ENCODE assay signal across 20 cellular contexts in the genomic region with DNA sequence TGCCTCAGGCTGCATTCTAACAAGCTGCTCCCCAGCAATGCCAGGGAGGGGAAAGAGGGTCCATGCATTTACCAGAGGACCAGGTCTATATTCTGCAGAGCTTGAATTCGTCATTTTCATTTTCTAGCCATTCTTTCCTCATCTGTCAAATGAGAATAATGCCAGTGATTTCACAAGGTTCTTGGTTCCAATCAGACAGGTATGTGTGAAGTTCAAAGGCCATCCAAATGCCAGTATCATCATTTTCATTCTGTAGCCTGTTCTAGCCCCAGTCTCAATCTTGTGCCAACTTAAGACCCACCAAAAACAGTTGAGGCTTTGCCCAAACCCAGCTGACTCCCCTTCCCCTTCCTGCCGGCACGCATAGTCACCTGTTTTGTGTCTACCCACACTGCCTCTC.
DNase-seq lines count a peak whose midpoint lies in the region; ATAC-seq and TF ChIP-seq lines count a peak whose summit lies in the region.
"Had no signal": no experiment of that assay in that cellular context is flagged by ENCODE, and none has a peak within 500 bp of the region (broad histone marks: within the 10 kb centered on the region; RNA-seq: fewer than 3 reads in every experiment).

No MANE protein-coding gene starts in this region.

- intact Hi-C loops in heart right ventricle (cut with DNase I) (no loop called here), cardiac septum (cut with DNase I) (no loop called here), right lobe of liver (cut with DNase I) (no loop called here)

- POLR2A ChIA-PET in WTC11 (lab: Charles Lee) = interaction anchor here (0.6 kb wide), 1 partner anchor 33 kb away, joined by 3 read pairs; no protein-coding TSS in a partner anchor

- no peaks in the 10 kb centered on the region for H3K36me3 Mint-ChIP-seq in WTC11
- no peaks in the 10 kb centered on the region for H3K36me3 Mint-ChIP-seq in osteocyte (ENCODE audit: unreplicated experiment)

- no peak for TF ChIP-seq POLR2A in right lobe of liver (IDR thresholded peaks at IDR 0.05)

- DNase-seq in heart right ventricle = no peak
- no peak for DNase-seq in cardiac septum (ENCODE audit: low spot score)
- no peak for DNase-seq in WTC11 (ENCODE audit: low spot score)
- no peak for DNase-seq in right lobe of liver
- DNase-seq in osteocyte (ENCODE audit: extremely low spot score, unreplicated experiment) = no peak
- no peak for DNase-seq in NCI-H526 (lab: John Stamatoyannopoulos, UW)
- no peak for DNase-seq in AML-193 (lab: John Stamatoyannopoulos, UW)
- DNase-seq: activated CD8-positive, alpha-beta memory T cell treated with anti-CD3 and anti-CD28 coated beads for 24 hours; activated effector memory CD4-positive, alpha-beta T cell treated with Interleukin-2 at 50 U/mL for 16 hours; cortex of kidney; DND-41; gastrocnemius medialis; H9; mesenchymal stem cell; NCI-H1417 treated with DMSO at 0.1 percent for 48 hours had no signal

- H3K27me3 Mint-ChIP-seq in WTC11 (ENCODE audit: low read depth) (no peaks in the 10 kb centered on the region), osteocyte (ENCODE audit: unreplicated experiment) (no peaks in the 10 kb centered on the region)
- H3K27me3 Mint-ChIP-seq: stimulated activated naive CD8-positive, alpha-beta T cell treated with anti-CD3 and anti-CD28 coated beads, Interleukin-15, Interleukin-2, amounts not matched to agents 100 ng/mL and 50 ng/mL, for 24 hours had no signal

- peak overlapping the region in 9 of 10 donors; percentile 25 to 93 (median 75) for H3K27ac ChIP-seq in heart right ventricle
- H3K27ac ChIP-seq in right lobe of liver = peak overlapping the region; percentile 39 to 53 (median 51)
- H3K27ac ChIP-seq in temporal lobe (ENCODE audit: low read depth, low read length) = peak overlapping the region; percentile 1
- H3K27ac ChIP-seq: epithelial cell of prostate, neural progenitor cell, vagina had no signal

- H3K4me1 ChIP-seq in heart right ventricle = peaks cover 76 to 100% (median 100%) of the 10 kb centered on the region in 9 donors
- H3K4me1 ChIP-seq in right lobe of liver = peaks cover 2 to 93% (median 51%) of the 10 kb centered on the region in 4 donors

- CTCF ChIA-PET in WTC11 (lab: Charles Lee) = interaction anchor here (1.1 to 4.0 kb wide), 6 partner anchors 13 to 131 kb away, joined by 3 to 14 read pairs (median 5); no protein-coding TSS in a partner anchor

- no peak overlapping the region for H3K4me3 Mint-ChIP-seq in WTC11
- H3K4me3 Mint-ChIP-seq in osteocyte (ENCODE audit: unreplicated experiment) = no peak overlapping the region
- H3K4me3 Mint-ChIP-seq: neural progenitor cell had no signal

- peaks cover 0 to 8% (median 0%) of the 10 kb centered on the region in 9 donors for H3K36me3 ChIP-seq in heart right ventricle
- H3K36me3 ChIP-seq in right lobe of liver = no peaks in the 10 kb centered on the region
- H3K36me3 ChIP-seq: gastrocnemius medialis, neural progenitor cell, vagina had no signal

- H3K9me3 Mint-ChIP-seq in WTC11 = no peaks in the 10 kb centered on the region
- no peaks in the 10 kb centered on the region for H3K9me3 Mint-ChIP-seq in osteocyte (ENCODE audit: unreplicated experiment)
- H3K9me3 Mint-ChIP-seq: H9; neural progenitor cell; stimulated activated naive CD8-positive, alpha-beta T cell treated with anti-CD3 and anti-CD28 coated beads, Interleukin-15, Interleukin-2, amounts not matched to agents 100 ng/mL and 50 ng/mL, for 24 hours had no signal

- peak overlapping the region; percentile 62; the same call in 1 of the 2 replicates for H3K27ac Mint-ChIP-seq in WTC11
- H3K27ac Mint-ChIP-seq in osteocyte (ENCODE audit: unreplicated experiment) = no peak overlapping the region
- H3K27ac Mint-ChIP-seq: H9; stimulated activated naive CD8-positive, alpha-beta T cell treated with anti-CD3 and anti-CD28 coated beads, Interleukin-15, Interleukin-2, amounts not matched to agents 100 ng/mL and 50 ng/mL, for 24 hours had no signal

- H3K4me3 ChIP-seq in heart right ventricle = peak overlapping the region in 1 of 10 donors; percentile 9
- no peak overlapping the region for H3K4me3 ChIP-seq in right lobe of liver
- H3K4me3 ChIP-seq: gastrocnemius medialis, neural progenitor cell, vagina had no signal

- H3K9me3 ChIP-seq in heart right ventricle = no peaks in the 10 kb centered on the region
- H3K9me3 ChIP-seq in right lobe of liver = no peaks in the 10 kb centered on the region
- H3K9me3 ChIP-seq: gastrocnemius medialis, vagina had no signal

- H3K27me3 ChIP-seq in heart right ventricle (no peaks in the 10 kb centered on the region), right lobe of liver (no peaks in the 10 kb centered on the region)
- H3K27me3 ChIP-seq: gastrocnemius medialis, neural progenitor cell, vagina had no signal

- 55 to 62% methylated on average over 3 of the region's 3 CpGs for WGBS in heart right ventricle, 2 donors
- WGBS in right lobe of liver (ENCODE audit: insufficient coverage, low coverage, low lambda C conversion rate, missing lambda C conversion rate) = 11% methylated on average over 3 of the region's 3 CpGs

- H3K4me1 Mint-ChIP-seq in WTC11 = peaks cover 29% of the 10 kb centered on the region
- peaks cover 47% of the 10 kb centered on the region for H3K4me1 Mint-ChIP-seq in osteocyte (ENCODE audit: unreplicated experiment)

- TF ChIP-seq CTCF in heart right ventricle (IDR thresholded peaks at IDR 0.05) (no peak), WTC11 (IDR thresholded peaks at IDR 0.05) (no peak), right lobe of liver (IDR thresholded peaks at IDR 0.05) (no peak), osteocyte (IDR thresholded peaks at IDR 0.05) (no peak)

- no peak for ATAC-seq in heart right ventricle
- ATAC-seq in WTC11 = no peak
- ATAC-seq in right lobe of liver = peak in 3 of 4 donors; percentile 5 to 13 (median 12)
- ATAC-seq: gastrocnemius medialis had no signal

TF ChIP-seq in WTC11, 78 proteins besides CTCF, POLR2A, EP300 and RAD21:
- TF ChIP-seq OVOL2 (CRISPR knock-in tag; IDR thresholded peaks at IDR 0.05; ENCODE audit: borderline replicate concordance) = no peak
TF ChIP-seq in WTC11: peak in this region for 0.

Comparison
In these comparisons a context has a peak if more than half of its experiments do, and no peak if none do; other contexts are left out.
1. ATAC-seq: peak in right lobe of liver (3 of 4); none in heart right ventricle (0 of 8) and WTC11 (single experiment).
2. H3K27ac ChIP-seq: peak in every context shown above with its lines; median percentile 75 in heart right ventricle; 51 in right lobe of liver; 1 in temporal lobe.